ENCODE assay signal across 23 cellular contexts in genomic region chr6:98812220-98812619, GRCh38. TPM values are rescaled to one million over a fixed set of nuclear protein-coding genes. Genes with fewer than 3 reads are reported as not detected.
DNase-seq lines count a peak whose midpoint lies in the region; ATAC-seq, FAIRE-seq and TF ChIP-seq lines count a peak whose summit lies in the region.
"Had no signal": no experiment of that assay in that cellular context is flagged by ENCODE, and none has a peak within 500 bp of the region (broad histone marks: within the 10 kb centered on the region; RNA-seq: fewer than 3 reads in every experiment).

No MANE protein-coding gene starts in this region.

- H3K27ac Mint-ChIP-seq in astrocyte (ENCODE audit: unreplicated experiment) = no peak overlapping the region
- H3K27ac Mint-ChIP-seq: CD14-positive monocyte; CD4-positive, alpha-beta memory T cell; CD4-positive, CD25-positive, alpha-beta regulatory T cell; CD8-positive, alpha-beta memory T cell had no signal

- H3F3A ChIP-seq in SK-N-SH (replicated peaks; ENCODE audit: insufficient read depth) = peaks cover 29% of the 10 kb centered on the region

- H3K4me3 ChIP-seq in SK-N-SH (ENCODE audit: low read depth in 2 of 2, low read length in 1 of 2) (no peak overlapping the region), astrocyte (ENCODE audit: insufficient read depth, low read depth, low read length) (no peak overlapping the region)
- H3K4me3 ChIP-seq: BLaER1 had no signal

- H3K9me3 ChIP-seq in SK-N-SH = peaks cover 5% of the 10 kb centered on the region; the same call in 1 of the 2 replicates
- no peaks in the 10 kb centered on the region for H3K9me3 ChIP-seq in astrocyte (ENCODE audit: insufficient read depth, low read depth, low read length)
- H3K9me3 ChIP-seq: BE2C, BLaER1, Caco-2 had no signal

- DNase-seq in SK-N-SH (no peak), astrocyte (ENCODE audit: low read depth) (peak; percentile 56), NOMO-1 (lab: John Stamatoyannopoulos, UW; ENCODE audit: unreplicated experiment in 2 of 2) (no peak)
- DNase-seq: 8988T; ACHN; BE2C; C1 segment of cervical spinal cord; Caco-2; Calu3; CD4-positive, alpha-beta memory T cell; CD4-positive, CD25-positive, alpha-beta regulatory T cell; CD8-positive, alpha-beta memory T cell; DMS79 treated with DMSO at 0.1 percent for 48 hours; GF-D8 had no signal

- H3K27me3 ChIP-seq in SK-N-SH (ENCODE audit: insufficient read depth) (no peaks in the 10 kb centered on the region), astrocyte (ENCODE audit: insufficient read depth, low read length) (no peaks in the 10 kb centered on the region)
- H3K27me3 ChIP-seq: BLaER1 had no signal

- CTCF ChIA-PET in SK-N-SH (lab: Yijun Ruan, JAX) = interaction anchor here (1.4 kb wide), 1 partner anchor 28 kb away, joined by 3 read pairs; no protein-coding TSS in a partner anchor

- no peak for TF ChIP-seq CTCF in SK-N-SH (IDR thresholded peaks at IDR 0.05)
- TF ChIP-seq CTCF in astrocyte (IDR thresholded peaks at IDR 0.05; ENCODE audit: insufficient read depth, low read depth, low read length) = no peak

- TF ChIP-seq EP300 in SK-N-SH (IDR thresholded peaks at IDR 0.05; ENCODE audit: borderline replicate concordance in 1 of 2, low read depth in 1 of 2, low read length in 1 of 2) = no peak

- no peak overlapping the region for H3K4me3 Mint-ChIP-seq in astrocyte (ENCODE audit: unreplicated experiment)
- H3K4me3 Mint-ChIP-seq: CD14-positive monocyte; CD4-positive, alpha-beta memory T cell; CD4-positive, CD25-positive, alpha-beta regulatory T cell; CD8-positive, alpha-beta memory T cell had no signal

- H3K9me2 ChIP-seq in SK-N-SH = no peaks in the 10 kb centered on the region

- H3K9me3 Mint-ChIP-seq in astrocyte (ENCODE audit: unreplicated experiment) = no peaks in the 10 kb centered on the region

- H4K20me1 ChIP-seq in SK-N-SH (ENCODE audit: insufficient read depth) (no peaks in the 10 kb centered on the region), astrocyte (ENCODE audit: insufficient read depth, low read length) (no peaks in the 10 kb centered on the region)
- H4K20me1 ChIP-seq: BLaER1 had no signal

- POLR2A ChIA-PET in SK-N-SH (lab: Yijun Ruan, JAX) = no interaction called here

- H3K9ac ChIP-seq in SK-N-SH (no peak overlapping the region; the same call in 1 of the 2 replicates), astrocyte (ENCODE audit: low read length) (no peak overlapping the region)
- H3K9ac ChIP-seq: BLaER1 had no signal

- H2AFZ ChIP-seq in SK-N-SH (ENCODE audit: low read depth) = peak overlapping the region; percentile 50; the same call in 1 of the 2 replicates
- no peak overlapping the region for H2AFZ ChIP-seq in astrocyte (ENCODE audit: low read depth, low read length)

- ATAC-seq in GM18858 (IDR thresholded peaks at IDR 0.05; ENCODE audit: unreplicated experiment) = no peak
- no peak for ATAC-seq in HG02840 (IDR thresholded peaks at IDR 0.05; ENCODE audit: low FRiP score, unreplicated experiment)

- 83% methylated on average over 4 of the region's 4 CpGs for WGBS in SK-N-SH (ENCODE audit: low lambda C conversion rate)

- peak overlapping the region in 1 of 2 experiments; percentile 66; a peak in 2 of 4 replicates for H3K27ac ChIP-seq in SK-N-SH (ENCODE audit: low read depth in 2 of 2, low read length in 1 of 2)
- no peak overlapping the region for H3K27ac ChIP-seq in astrocyte (ENCODE audit: low read depth, low read length)
- H3K27ac ChIP-seq: BLaER1 had no signal

- peaks cover 7% of the 10 kb centered on the region for H3K4me1 Mint-ChIP-seq in astrocyte (ENCODE audit: low read depth, unreplicated experiment)
- H3K4me1 Mint-ChIP-seq: CD14-positive monocyte; CD4-positive, alpha-beta memory T cell; CD4-positive, CD25-positive, alpha-beta regulatory T cell; CD8-positive, alpha-beta memory T cell had no signal

- peak overlapping the region; percentile 40; the same call in 1 of the 2 replicates for H3K4me2 ChIP-seq in SK-N-SH
- no peak overlapping the region for H3K4me2 ChIP-seq in astrocyte (ENCODE audit: low read length)
- H3K4me2 ChIP-seq: BLaER1 had no signal

- H3K36me3 Mint-ChIP-seq in astrocyte (ENCODE audit: low read depth, unreplicated experiment) = no peaks in the 10 kb centered on the region
- H3K36me3 Mint-ChIP-seq: CD14-positive monocyte; CD4-positive, alpha-beta memory T cell; CD4-positive, CD25-positive, alpha-beta regulatory T cell; CD8-positive, alpha-beta memory T cell had no signal

- H3K4me1 ChIP-seq in SK-N-SH (ENCODE audit: control insufficient read depth in 1 of 2, insufficient read depth in 2 of 2, low read depth in 1 of 2, low read length in 1 of 2) (no peaks in the 10 kb centered on the region; a peak in 1 of 4 replicates), astrocyte (ENCODE audit: insufficient read depth, low read length) (peaks cover 9% of the 10 kb centered on the region)
- H3K4me1 ChIP-seq: BE2C, BLaER1, Caco-2 had no signal

- H3K79me2 ChIP-seq in SK-N-SH (ENCODE audit: insufficient read depth) (no peaks in the 10 kb centered on the region), astrocyte (ENCODE audit: insufficient read depth, low read length) (no peaks in the 10 kb centered on the region)

- no peak for TF ChIP-seq RAD21 in SK-N-SH (IDR thresholded peaks at IDR 0.05; ENCODE audit: low read length)

- no peaks in the 10 kb centered on the region for H3K27me3 Mint-ChIP-seq in astrocyte (ENCODE audit: low read depth, unreplicated experiment)

- no peaks in the 10 kb centered on the region for H3K36me3 ChIP-seq in SK-N-SH (replicated peaks in 1 of 2; ENCODE audit: control insufficient read depth in 1 of 2, insufficient read depth in 2 of 2, low read length in 1 of 2)
- no peaks in the 10 kb centered on the region for H3K36me3 ChIP-seq in astrocyte (ENCODE audit: insufficient read depth, low read length)
- H3K36me3 ChIP-seq: BE2C, BLaER1 had no signal

- no peak for FAIRE-seq in astrocyte (lab: Jason Lieb, UNC)
- FAIRE-seq: A204.1, D721Med, G401.6, GM12891 had no signal

TF ChIP-seq in SK-N-SH, 30 proteins besides CTCF, POLR2A, EP300 and RAD21:
- TF ChIP-seq MAX (IDR thresholded peaks at IDR 0.05; ENCODE audit: low read depth) (no peak), FOSL2 (IDR thresholded peaks at IDR 0.05; ENCODE audit: borderline replicate concordance, low read depth) (peak; percentile 13; the same call in 1 of the 2 replicates)

RNA-seq across cellular contexts. Expression of gene POU3F2, which starts 22.2 kb away (rescaled TPM):
- 0.93 and 1.0 TPM in 2 replicates for polyA plus RNA-seq in SK-N-SH (2012; rRNA removed)
- 0.92 and 1.1 TPM in 2 replicates for polyA plus RNA-seq in SK-N-SH (2012; cell fraction: cytosol; rRNA removed)
- 0.89 and 1.0 TPM in 2 replicates for polyA plus RNA-seq in SK-N-SH (2012; cell fraction: nucleus; rRNA removed)
- 1.9 and 2.1 TPM in 2 replicates for total RNA-seq in astrocyte
- total RNA-seq: Caco-2; Calu3; CD4-positive, alpha-beta memory T cell; CD4-positive, CD25-positive, alpha-beta regulatory T cell; CD8-positive, alpha-beta memory T cell had no signal
- polyA plus RNA-seq: AG04450; CD14-positive monocyte; CD4-positive, alpha-beta memory T cell; CD4-positive, CD25-positive, alpha-beta regulatory T cell; CD8-positive, alpha-beta memory T cell had no signal
